In genomic region chr11:8721740-8722139, GRCh38 we compare ENCODE assay signal across 1 cellular context.
TF ChIP-seq lines count a peak whose summit lies in the region.

No MANE protein-coding gene starts in this region.

TF ChIP-seq in IMR-90, 13 proteins besides CTCF, POLR2A, EP300 and RAD21 (continued from another document):
- TF ChIP-seq USF2 (IDR thresholded peaks at IDR 0.05; ENCODE audit: low read depth, low read length) (no peak), ELK1 (IDR thresholded peaks at IDR 0.05; ENCODE audit: borderline replicate concordance, low read depth, low read length) (no peak), FOS (IDR thresholded peaks at IDR 0.05; ENCODE audit: low read depth, low read length) (no peak), MAZ (IDR thresholded peaks at IDR 0.05; ENCODE audit: borderline replicate concordance, low read depth, low read length) (no peak), CEBPB (IDR thresholded peaks at IDR 0.05; ENCODE audit: low read depth, low read length) (no peak)
TF ChIP-seq in IMR-90: peak in this region for 0.
